ENCODE assay signal across 20 cellular contexts in the genomic region with DNA sequence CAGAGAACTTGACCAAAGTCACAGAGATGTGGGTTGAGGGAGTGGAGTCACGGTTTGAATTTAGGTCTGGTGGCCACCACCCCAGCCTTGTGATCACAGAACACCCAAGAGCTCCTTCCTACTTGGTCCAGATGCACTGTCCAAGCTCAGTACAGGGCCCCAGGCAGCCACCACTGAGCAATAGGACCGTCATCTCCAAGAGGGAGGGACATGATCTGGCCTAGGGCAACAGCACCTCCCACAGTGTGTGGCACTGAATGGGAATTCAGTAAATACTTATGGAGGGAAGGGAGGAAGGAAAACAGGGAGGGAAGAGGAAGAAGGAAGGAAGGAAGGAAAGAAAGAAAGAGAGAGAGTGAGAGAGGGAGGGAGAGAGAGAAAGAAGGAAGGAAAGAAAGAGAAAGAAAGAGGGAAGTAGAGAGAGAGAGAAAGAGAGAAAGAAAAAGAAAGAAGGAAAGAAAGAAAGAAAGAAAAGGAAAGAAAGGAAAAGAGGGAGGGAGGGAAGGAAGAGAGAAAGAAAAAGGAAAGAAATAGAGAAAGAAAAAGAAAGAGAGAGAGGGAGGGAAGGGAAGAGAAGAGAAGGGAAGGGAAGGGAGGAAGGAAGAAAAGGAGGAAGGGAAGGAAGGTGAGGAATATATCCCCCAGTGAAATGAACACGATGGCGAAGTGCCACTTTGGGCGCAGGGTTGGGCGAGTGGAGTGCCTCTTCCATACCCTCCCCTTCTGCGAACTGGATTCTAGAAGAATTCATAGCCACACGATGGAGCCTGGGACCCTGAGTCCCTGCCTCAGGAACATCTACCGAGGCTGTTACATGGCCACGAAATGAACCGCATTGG.
"Had no signal": no experiment of that assay in that cellular context is flagged by ENCODE, and none has a peak within 500 bp of the region (broad histone marks: within the 10 kb centered on the region; RNA-seq: fewer than 3 reads in every experiment).

No MANE protein-coding gene starts in this region.

- H3K27ac Mint-ChIP-seq: activated naive CD8-positive, alpha-beta T cell; activated T-helper 1 cell treated with anti-CD3 and anti-CD28 coated beads, Interleukin-12 subunit alpha, Interleukin-12 subunit beta, Interleukin-2, Interleukin-4 antibody, amounts not matched to agents 30 ng/mL and 10 ng/mL and 1 ng/mL, durations not matched to agents 14 hours and 24 hours and 36 hours; memory B cell had no signal

- H3K27me3 ChIP-seq: body of pancreas, tibial artery had no signal

- H3K36me3 ChIP-seq: heart right ventricle, left ventricle myocardium inferior, tibial artery had no signal

- H3K9me3 Mint-ChIP-seq: activated T-helper 1 cell treated with anti-CD3 and anti-CD28 coated beads, Interleukin-12 subunit alpha, Interleukin-12 subunit beta, Interleukin-2, Interleukin-4 antibody, amounts not matched to agents 30 ng/mL and 10 ng/mL and 1 ng/mL, durations not matched to agents 14 hours and 24 hours and 36 hours; neural crest cell had no signal

- H3K9me3 ChIP-seq: body of pancreas, psoas muscle had no signal

- H3K4me1 ChIP-seq: body of pancreas, heart right ventricle, left ventricle myocardium inferior, psoas muscle, tibial artery had no signal

- H3K27ac ChIP-seq: body of pancreas, coronary artery, heart right ventricle, left ventricle myocardium inferior, psoas muscle, tibial artery had no signal

- H3K36me3 Mint-ChIP-seq: activated naive CD8-positive, alpha-beta T cell had no signal

- H3K27me3 Mint-ChIP-seq: activated naive CD8-positive, alpha-beta T cell had no signal

- H3K4me3 Mint-ChIP-seq: activated naive CD8-positive, alpha-beta T cell; activated T-helper 1 cell treated with anti-CD3 and anti-CD28 coated beads, Interleukin-12 subunit alpha, Interleukin-12 subunit beta, Interleukin-2, Interleukin-4 antibody, amounts not matched to agents 30 ng/mL and 10 ng/mL and 1 ng/mL, durations not matched to agents 14 hours and 24 hours and 36 hours; memory B cell; neural crest cell had no signal

- DNase-seq: activated CD4-positive, alpha-beta T cell treated with anti-CD3 and anti-CD28 coated beads for 1 hour; activated CD4-positive, alpha-beta T cell treated with anti-CD3 and anti-CD28 coated beads, Interleukin-2, amount 50 U/mL, for 48 hours; activated gamma-delta T cell treated with Interleukin-2 at 50 U/mL for 16 hours; body of pancreas; central memory CD4-positive, alpha-beta T cell; heart right ventricle; kidney glomerular epithelial cell; left ventricle myocardium inferior; psoas muscle; right cardiac atrium; stimulated activated CD4-positive, alpha-beta T cell treated with anti-CD3 and anti-CD28 coated beads, Interleukin-2, amount 100 ng/mL, for 24 hours; stimulated activated naive CD8-positive, alpha-beta T cell treated with anti-CD3 and anti-CD28 coated beads, Interleukin-15, Interleukin-2, amounts not matched to agents 100 U/mL and 50 U/mL, for 24 hours; substantia nigra; T1000; tibial artery had no signal

- ATAC-seq: body of pancreas; heart right ventricle; psoas muscle; right cardiac atrium; stimulated activated naive CD8-positive, alpha-beta T cell treated with anti-CD3 and anti-CD28 coated beads, Interleukin-15, Interleukin-2, amounts not matched to agents 100 U/mL and 50 U/mL, for 24 hours had no signal

- H3K4me3 ChIP-seq: body of pancreas, coronary artery, heart right ventricle, left ventricle myocardium inferior, psoas muscle, tibial artery had no signal
